Comparison of ENCODE assay signal across 8 cellular contexts in genomic region chr11:34050967-34051348, GRCh38. TPM values are rescaled to one million over a fixed set of nuclear protein-coding genes. Genes with fewer than 3 reads are reported as not detected.
DNase-seq lines count a peak whose midpoint lies in the region; ATAC-seq, FAIRE-seq and TF ChIP-seq lines count a peak whose summit lies in the region.

No MANE protein-coding gene starts in this region.

- H3K4me3 ChIP-seq in HUES6 (ENCODE audit: low read depth, low read length) (peak overlapping the region; percentile 100), iPS DF 6.9 (ENCODE audit: low read length) (peak overlapping the region; percentile 81; the same call in 1 of the 2 replicates), small intestine (ENCODE audit: low read depth in 1 of 2, low read length in 2 of 2) (peak overlapping the region; percentile 95 to 98)

- no peak for TF ChIP-seq CTCF in CD4-positive, alpha-beta T cell (IDR thresholded peaks at IDR 0.05)

- CTCF ChIA-PET in CD4-positive, alpha-beta T cell (lab: Charles Lee): interaction anchor here (0.6 to 2.4 kb wide), 3 partner anchors 9 to 60 kb away, joined by 4 to 8 read pairs (median 5); no protein-coding TSS in a partner anchor

- peak overlapping the region; percentile 100 for H3K27ac Mint-ChIP-seq in CD4-positive, alpha-beta T cell
- peak overlapping the region; percentile 84 for H3K27ac Mint-ChIP-seq in activated T-helper 2 cell treated with anti-CD3 and anti-CD28 coated beads, Interferon-gamma antibody, Interleukin-2, Interleukin-4, amounts not matched to agents 10 μg/mL and 5 μg/mL and 100 μg/mL, durations not matched to agents 14 hours and 24 hours and 36 hours

- H3K4me1 ChIP-seq in HUES6 (ENCODE audit: control insufficient read depth, insufficient read depth, low read length) (peaks cover 10% of the 10 kb centered on the region; the same call in 1 of the 2 replicates), iPS DF 6.9 (ENCODE audit: control insufficient read depth, insufficient read depth, low read length) (no peaks in the 10 kb centered on the region), small intestine (ENCODE audit: control insufficient read depth in 2 of 2, insufficient read depth in 1 of 2, low read depth in 1 of 2, low read length in 1 of 2) (peaks cover 1 to 12% of the 10 kb centered on the region in 2 donors)

- intact Hi-C loops in CD4-positive, alpha-beta T cell (cut with DNase I, micrococcal nuclease): loop anchor here (1.0 to 5.0 kb wide), 6 partner anchors 54 to 1459 kb away; partner anchors contain the start of genes ABTB2 (in 2 of the 2), NAT10 (in 2 of the 2), CAT (in 1 of the 2) and FBXO3 (in 1 of the 2)
- intact Hi-C loops in activated T-helper 2 cell treated with anti-CD3 and anti-CD28 coated beads, Interferon-gamma antibody, Interleukin-2, Interleukin-4, amounts not matched to agents 10 μg/mL and 5 μg/mL and 100 μg/mL, durations not matched to agents 14 hours and 24 hours and 36 hours (cut with micrococcal nuclease): loop anchor here (1.0 to 10.0 kb wide), 6 partner anchors 54 to 794 kb away; partner anchors contain the start of genes CAT, CD59, HIPK3 and NAT10

- no peak for DNase-seq in CD4-positive, alpha-beta T cell
- DNase-seq in activated T-helper 2 cell treated with anti-CD3 and anti-CD28 coated beads, Interferon-gamma antibody, Interleukin-2, Interleukin-4, amounts not matched to agents 10 μg/mL and 5 μg/mL and 100 μg/mL, durations not matched to agents 14 hours and 24 hours and 36 hours (ENCODE audit: low spot score): no peak
- DNase-seq in iPS DF 6.9 (ENCODE audit: low read depth, low spot score) (no peak), small intestine (no peak), SW480 (ENCODE audit: low spot score) (no peak)

- no peaks in the 10 kb centered on the region for H3K27me3 ChIP-seq in CD4-positive, alpha-beta T cell (ENCODE audit: control insufficient read depth, insufficient read depth, low read length)
- H3K27me3 ChIP-seq in HUES6 (ENCODE audit: control insufficient read depth, insufficient read depth, low read length): no peaks in the 10 kb centered on the region
- no peaks in the 10 kb centered on the region for H3K27me3 ChIP-seq in iPS DF 6.9 (ENCODE audit: control insufficient read depth, insufficient read depth, low read length)
- H3K27me3 ChIP-seq in small intestine (ENCODE audit: control insufficient read depth in 2 of 2, insufficient read depth in 2 of 2, low read length in 2 of 2): no peaks in the 10 kb centered on the region

- no peak for FAIRE-seq in small intestine (lab: Jason Lieb, UNC)

- POLR2A ChIA-PET in CD4-positive, alpha-beta T cell (lab: Charles Lee): interaction anchor here (0.6 to 4.4 kb wide), 11 partner anchors 9 to 1107 kb away, joined by 3 to 118 read pairs (median 4); partner anchors contain the start of genes ABTB2, FBXO3 and NAT10

- H3K9ac ChIP-seq in HUES6 (ENCODE audit: low read length): peak overlapping the region; percentile 99

- H3K36me3 ChIP-seq in HUES6 (ENCODE audit: control insufficient read depth, insufficient read depth, low read length) (peaks cover 30% of the 10 kb centered on the region), iPS DF 6.9 (ENCODE audit: control insufficient read depth, insufficient read depth, low read length) (no peaks in the 10 kb centered on the region), small intestine (ENCODE audit: control insufficient read depth in 2 of 2, insufficient read depth in 2 of 2, low read length in 2 of 2) (peaks cover 2 to 4% of the 10 kb centered on the region in 2 donors)

- H3K4me3 Mint-ChIP-seq in CD4-positive, alpha-beta T cell: peak overlapping the region; percentile 90
- H3K4me3 Mint-ChIP-seq in activated T-helper 2 cell treated with anti-CD3 and anti-CD28 coated beads, Interferon-gamma antibody, Interleukin-2, Interleukin-4, amounts not matched to agents 10 μg/mL and 5 μg/mL and 100 μg/mL, durations not matched to agents 14 hours and 24 hours and 36 hours (ENCODE audit: low read depth): peak overlapping the region; percentile 80

- peak overlapping the region; percentile 99 for H3K27ac ChIP-seq in CD4-positive, alpha-beta T cell (ENCODE audit: low read depth, low read length)
- H3K27ac ChIP-seq in HUES6 (ENCODE audit: low read depth, low read length) (peak overlapping the region; percentile 97), iPS DF 6.9 (ENCODE audit: low read length) (no peak overlapping the region), small intestine (ENCODE audit: low read depth in 1 of 2, low read length in 1 of 2) (peak overlapping the region in 1 of 2 donors; percentile 100)

- H3K4me1 Mint-ChIP-seq in CD4-positive, alpha-beta T cell (ENCODE audit: low read depth): peaks cover 21% of the 10 kb centered on the region
- H3K4me1 Mint-ChIP-seq in activated T-helper 2 cell treated with anti-CD3 and anti-CD28 coated beads, Interferon-gamma antibody, Interleukin-2, Interleukin-4, amounts not matched to agents 10 μg/mL and 5 μg/mL and 100 μg/mL, durations not matched to agents 14 hours and 24 hours and 36 hours (ENCODE audit: low read depth): peaks cover 14% of the 10 kb centered on the region

- WGBS in iPS DF 6.9 (ENCODE audit: insufficient coverage, insufficient read length): no CpG with 5 or more reads among the region's 11 CpGs
- 0 to 1% (median 0%) methylated on average over 11 of the region's 11 CpGs for WGBS in small intestine, 3 donors

- peak; percentile 0 for ATAC-seq in CD4-positive, alpha-beta T cell (ENCODE audit: poor library complexity)
- ATAC-seq in GM18502 (IDR thresholded peaks at IDR 0.05; ENCODE audit: poor library complexity, unreplicated experiment) (no peak), HG03565 (IDR thresholded peaks at IDR 0.05; ENCODE audit: unreplicated experiment) (no peak)

- no peaks in the 10 kb centered on the region for H3K9me3 ChIP-seq in CD4-positive, alpha-beta T cell (ENCODE audit: control insufficient read depth, low read length)
- H3K9me3 ChIP-seq in HUES6 (ENCODE audit: control insufficient read depth, insufficient read depth, low read depth, low read length): no peaks in the 10 kb centered on the region
- H3K9me3 ChIP-seq in iPS DF 6.9 (ENCODE audit: control insufficient read depth, insufficient read depth, low read length): no peaks in the 10 kb centered on the region
- H3K9me3 ChIP-seq in small intestine (ENCODE audit: control insufficient read depth, low read depth): no peaks in the 10 kb centered on the region

- H3K36me3 Mint-ChIP-seq in CD4-positive, alpha-beta T cell (ENCODE audit: low read depth): peaks cover 25% of the 10 kb centered on the region
- H3K36me3 Mint-ChIP-seq in activated T-helper 2 cell treated with anti-CD3 and anti-CD28 coated beads, Interferon-gamma antibody, Interleukin-2, Interleukin-4, amounts not matched to agents 10 μg/mL and 5 μg/mL and 100 μg/mL, durations not matched to agents 14 hours and 24 hours and 36 hours (ENCODE audit: low read depth): peaks cover 27% of the 10 kb centered on the region

- no peaks in the 10 kb centered on the region for H3K9me3 Mint-ChIP-seq in CD4-positive, alpha-beta T cell
- H3K9me3 Mint-ChIP-seq in activated T-helper 2 cell treated with anti-CD3 and anti-CD28 coated beads, Interferon-gamma antibody, Interleukin-2, Interleukin-4, amounts not matched to agents 10 μg/mL and 5 μg/mL and 100 μg/mL, durations not matched to agents 14 hours and 24 hours and 36 hours: no peaks in the 10 kb centered on the region

- no peaks in the 10 kb centered on the region for H3K27me3 Mint-ChIP-seq in CD4-positive, alpha-beta T cell
- H3K27me3 Mint-ChIP-seq in activated T-helper 2 cell treated with anti-CD3 and anti-CD28 coated beads, Interferon-gamma antibody, Interleukin-2, Interleukin-4, amounts not matched to agents 10 μg/mL and 5 μg/mL and 100 μg/mL, durations not matched to agents 14 hours and 24 hours and 36 hours (ENCODE audit: low read depth): peaks cover 5% of the 10 kb centered on the region

RNA-seq across cellular contexts. Expression of gene CAPRIN1, which starts 0.6 kb away (rescaled TPM):
- 100 to 1,000 TPM; 107 TPM for total RNA-seq in CD4-positive, alpha-beta T cell
- total RNA-seq in activated T-helper 2 cell treated with anti-CD3 and anti-CD28 coated beads, Interferon-gamma antibody, Interleukin-2, Interleukin-4, amounts not matched to agents 10 μg/mL and 5 μg/mL and 100 μg/mL, durations not matched to agents 14 hours and 24 hours and 36 hours: 285 and 286 TPM in 2 replicates
- 100 to 1,000 TPM in 1 of 3 donors, 10 to 100 TPM in 2; 54.0 to 102 (median 66.6) TPM for polyA plus RNA-seq in small intestine

RNA-seq across cellular contexts. Expression of gene NAT10, which starts 54.5 kb away (rescaled TPM):
- total RNA-seq in CD4-positive, alpha-beta T cell: 10 to 100 TPM; 50.1 to 55.6 TPM
- total RNA-seq in activated T-helper 2 cell treated with anti-CD3 and anti-CD28 coated beads, Interferon-gamma antibody, Interleukin-2, Interleukin-4, amounts not matched to agents 10 μg/mL and 5 μg/mL and 100 μg/mL, durations not matched to agents 14 hours and 24 hours and 36 hours: 124 and 125 TPM in 2 replicates
- polyA plus RNA-seq in small intestine: 10 to 100 TPM in 2 of 3 donors, 1 to 10 TPM in 1; 8.9 to 28.7 (median 12.4) TPM
